In genomic region chr12:121889661-121890060, GRCh38 we compare ENCODE assay signal across 7 cellular contexts. TPM values are rescaled to one million over a fixed set of nuclear protein-coding genes. Genes with fewer than 3 reads are reported as not detected.
A peak's percentile ranks its signal among the peaks of the same experiment; 100 is the strongest.
DNase-seq lines count a peak whose midpoint lies in the region; ATAC-seq and TF ChIP-seq lines count a peak whose summit lies in the region.
"Not testable (repeated sequence)": the region's sequence is repeated elsewhere in the genome, so short reads cannot be mapped to it uniquely, and the experiment has no call there.

No MANE protein-coding gene starts in this region.

- H3K27me3 Mint-ChIP-seq in activated CD8-positive, alpha-beta T cell treated with anti-CD3 and anti-CD28 coated beads for 36 hours = not testable (repeated sequence)

- not testable (repeated sequence) for H3K9me3 ChIP-seq in NT2/D1 (ENCODE audit: insufficient read depth, low read length); gastroesophageal sphincter; mononuclear cell (ENCODE audit: low read depth, low read length)

- H3K9me3 Mint-ChIP-seq in activated CD8-positive, alpha-beta T cell treated with anti-CD3 and anti-CD28 coated beads for 36 hours = not testable (repeated sequence)

- intact Hi-C loops in activated CD8-positive, alpha-beta T cell treated with anti-CD3 and anti-CD28 coated beads for 36 hours (cut with micrococcal nuclease) = loop anchor here (2.0 to 10.0 kb wide), 3 partner anchors 51 to 195 kb away; no protein-coding TSS in a partner anchor

- peak overlapping the region; percentile 97 for H3K27ac Mint-ChIP-seq in activated CD8-positive, alpha-beta T cell treated with anti-CD3 and anti-CD28 coated beads for 36 hours

- H3K36me3 Mint-ChIP-seq in activated CD8-positive, alpha-beta T cell treated with anti-CD3 and anti-CD28 coated beads for 36 hours (ENCODE audit: low read depth) = peaks cover 12% of the 10 kb centered on the region

- CTCF ChIA-PET in activated CD8-positive, alpha-beta T cell treated with anti-CD3 and anti-CD28 coated beads for 36 hours (lab: Charles Lee) = interaction anchor here (0.8 to 4.0 kb wide), 5 partner anchors 9 to 1199 kb away, joined by 3 to 86 read pairs (median 8); partner anchors contain the start of genes CFAP251 and RHOF

- not testable (repeated sequence) for TF ChIP-seq POLR2A in gastroesophageal sphincter (IDR thresholded peaks at IDR 0.05)

- not testable (repeated sequence) for TF ChIP-seq EP300 in gastroesophageal sphincter (IDR thresholded peaks at IDR 0.05)

- POLR2A ChIA-PET in activated CD8-positive, alpha-beta T cell treated with anti-CD3 and anti-CD28 coated beads for 36 hours (lab: Charles Lee) = interaction anchor here (0.6 to 2.2 kb wide), 7 partner anchors 28 to 369 kb away, joined by 3 to 13 read pairs (median 4); partner anchors contain the start of gene MORN3

- TF ChIP-seq CTCF in activated CD8-positive, alpha-beta T cell treated with anti-CD3 and anti-CD28 coated beads for 36 hours (IDR thresholded peaks at IDR 0.05); cardiac fibroblast (IDR thresholded peaks at IDR 0.05; ENCODE audit: low read depth, low read length); gastroesophageal sphincter (IDR thresholded peaks at IDR 0.05): not testable (repeated sequence)

- H3K4me1 ChIP-seq in NT2/D1 (ENCODE audit: insufficient read depth, insufficient read length) = not testable (repeated sequence)
- H3K4me1 ChIP-seq in gastroesophageal sphincter (peaks cover 7 to 52% (median 18%) of the 10 kb centered on the region in 3 donors), mononuclear cell (ENCODE audit: insufficient read depth, low read length) (peaks cover 26% of the 10 kb centered on the region)

- not testable (repeated sequence) for ATAC-seq in activated CD8-positive, alpha-beta T cell treated with anti-CD3 and anti-CD28 coated beads for 36 hours; gastroesophageal sphincter

- peak overlapping the region; percentile 91 for H3K4me3 Mint-ChIP-seq in activated CD8-positive, alpha-beta T cell treated with anti-CD3 and anti-CD28 coated beads for 36 hours

- peak overlapping the region in 3 of 4 donors; percentile 92 to 93 (median 93) for H3K27ac ChIP-seq in gastroesophageal sphincter

- WGBS in gastroesophageal sphincter (ENCODE audit: low coverage in 1 of 2), 2 donors = 13 to 33% methylated on average over 6 of the region's 6 CpGs

- H3K36me3 ChIP-seq in NT2/D1 (ENCODE audit: insufficient read depth, insufficient read length, low read length) = peaks cover 31% of the 10 kb centered on the region
- peaks cover 0 to 40% of the 10 kb centered on the region in 2 donors for H3K36me3 ChIP-seq in gastroesophageal sphincter

- DNase-seq in GM03348 (ENCODE audit: low spot score) = peak; percentile 51
- DNase-seq in NT2/D1 (ENCODE audit: low read depth, low spot score); activated CD8-positive, alpha-beta T cell treated with anti-CD3 and anti-CD28 coated beads for 36 hours; cardiac fibroblast (ENCODE audit: low read depth in 2 of 2); skeletal muscle cell (ENCODE audit: low read depth): not testable (repeated sequence)

- H3K4me3 ChIP-seq in NT2/D1 (ENCODE audit: insufficient read length, low read depth) = peak overlapping the region; percentile 79
- H3K4me3 ChIP-seq in cardiac fibroblast (replicated peaks in 1 of 2; ENCODE audit: low read depth in 2 of 2, low read length in 2 of 2) = peak overlapping the region; percentile 91 to 99
- peak overlapping the region; percentile 67 to 86 for H3K4me3 ChIP-seq in gastroesophageal sphincter
- peak overlapping the region; percentile 87 for H3K4me3 ChIP-seq in mononuclear cell (ENCODE audit: low read length)
- H3K4me3 ChIP-seq in skeletal muscle cell (ENCODE audit: low read depth, low read length) = peak overlapping the region; percentile 76

- H3K9ac ChIP-seq in NT2/D1 (ENCODE audit: insufficient read length, low read depth) = peak overlapping the region; percentile 96

- H3K27me3 ChIP-seq in NT2/D1 (ENCODE audit: insufficient read depth, insufficient read length); gastroesophageal sphincter; mononuclear cell (ENCODE audit: insufficient read depth, low read length): not testable (repeated sequence)

- H3K4me1 Mint-ChIP-seq in activated CD8-positive, alpha-beta T cell treated with anti-CD3 and anti-CD28 coated beads for 36 hours (ENCODE audit: low read depth) = peaks cover 47% of the 10 kb centered on the region

RNA-seq across cellular contexts. Expression of gene PSMD9, which starts 1.1 kb away (rescaled TPM):
- 10 to 100 TPM; 48.6 to 50.7 TPM for total RNA-seq in activated CD8-positive, alpha-beta T cell treated with anti-CD3 and anti-CD28 coated beads for 36 hours
- total RNA-seq in gastroesophageal sphincter (10 to 100 TPM; 54.8 to 79.5 (median 70.7) TPM), mononuclear cell (25.0 TPM)

RNA-seq across cellular contexts. Expression of gene CFAP251, which starts 28.7 kb away (rescaled TPM):
- total RNA-seq in activated CD8-positive, alpha-beta T cell treated with anti-CD3 and anti-CD28 coated beads for 36 hours = 1 to 10 TPM; 2.0 to 2.9 TPM
- total RNA-seq in gastroesophageal sphincter = 1 to 10 TPM in 3 of 4 donors, under 1 TPM in 1; 0.35 to 1.9 (median 1.2) TPM
- total RNA-seq in mononuclear cell = 0.21 TPM

RNA-seq across cellular contexts. Expression of gene HPD, which starts 31.0 kb away (rescaled TPM):
- not detected for total RNA-seq in activated CD8-positive, alpha-beta T cell treated with anti-CD3 and anti-CD28 coated beads for 36 hours
- total RNA-seq in gastroesophageal sphincter = 1 to 10 TPM in 3 of 4 donors, not detected in 1; 1.2 to 5.0 (median 2.6) TPM
- not detected for total RNA-seq in mononuclear cell
